Comparison of ENCODE assay signal across 9 cellular contexts in genomic region chr6:19851273-19852089, GRCh38. TPM values are rescaled to one million over a fixed set of nuclear protein-coding genes. Genes with fewer than 3 reads are reported as not detected.
DNase-seq lines count a peak whose midpoint lies in the region; ATAC-seq and TF ChIP-seq lines count a peak whose summit lies in the region.
"Had no signal": no experiment of that assay in that cellular context is flagged by ENCODE, and none has a peak within 500 bp of the region (broad histone marks: within the 10 kb centered on the region; RNA-seq: fewer than 3 reads in every experiment).

No MANE protein-coding gene starts in this region.

- no peak overlapping the region for H3K4me3 ChIP-seq in Caco-2 (ENCODE audit: low read depth, low read length)
- no peak overlapping the region for H3K4me3 ChIP-seq in astrocyte of the spinal cord (ENCODE audit: low read depth, low read length)
- H3K4me3 ChIP-seq in smooth muscle cell: peak overlapping the region; percentile 3

- no peak overlapping the region for H3K4me3 Mint-ChIP-seq in Caco-2 (ENCODE audit: unreplicated experiment)
- no peak overlapping the region for H3K4me3 Mint-ChIP-seq in activated T-cell treated with anti-CD3 and anti-CD28 coated beads, Interleukin-2, amount 50 U/mL, for 72 hours
- H3K4me3 Mint-ChIP-seq: natural killer cell treated with Interleukin-12 subunit alpha and Interleukin-12 subunit beta and Interleukin-15 and Interleukin-18, amount 100 ng/mL, for 72 hours had no signal

- in situ Hi-C loops in astrocyte of the spinal cord (cut with HindIII; ENCODE audit: low sequenced_read_pairs): no loop called here

- DNase-seq in Caco-2: peak; percentile 45 to 54
- peak; percentile 77 for DNase-seq in NCI-H2171 (lab: John Stamatoyannopoulos, UW)
- DNase-seq in astrocyte of the spinal cord (ENCODE audit: low read depth, low spot score): peak; percentile 79
- DNase-seq in hippocampal formation (lab: John Stamatoyannopoulos, UW): peak; percentile 22 to 72
- DNase-seq in smooth muscle cell (lab: John Stamatoyannopoulos, UW; ENCODE audit: unreplicated experiment): no peak
- DNase-seq in activated T-cell treated with anti-CD3 and anti-CD28 coated beads, Interleukin-2, amount 50 U/mL, for 72 hours: no peak

- intact Hi-C loops in Caco-2 (cut with micrococcal nuclease; ENCODE audit: unreplicated experiment): loop anchor here (1.0 to 10.0 kb wide), 6 partner anchors 39 to 827 kb away; no protein-coding TSS in a partner anchor

- H3K27ac Mint-ChIP-seq in Caco-2 (ENCODE audit: unreplicated experiment): no peak overlapping the region
- no peak overlapping the region for H3K27ac Mint-ChIP-seq in activated T-cell treated with anti-CD3 and anti-CD28 coated beads, Interleukin-2, amount 50 U/mL, for 72 hours
- H3K27ac Mint-ChIP-seq: natural killer cell treated with Interleukin-12 subunit alpha and Interleukin-12 subunit beta and Interleukin-15 and Interleukin-18, amount 100 ng/mL, for 72 hours had no signal

- no peaks in the 10 kb centered on the region for H4K20me1 ChIP-seq in smooth muscle cell (ENCODE audit: low read depth)

- H3K27me3 ChIP-seq in Caco-2 (replicated peaks; ENCODE audit: control insufficient read depth, insufficient read depth, low read length) (no peaks in the 10 kb centered on the region), smooth muscle cell (ENCODE audit: low read depth) (no peaks in the 10 kb centered on the region)

- CTCF ChIA-PET in Caco-2 (lab: Charles Lee): no interaction called here

- no peaks in the 10 kb centered on the region for H3K9me3 Mint-ChIP-seq in Caco-2 (ENCODE audit: unreplicated experiment)
- H3K9me3 Mint-ChIP-seq in activated T-cell treated with anti-CD3 and anti-CD28 coated beads, Interleukin-2, amount 50 U/mL, for 72 hours: no peaks in the 10 kb centered on the region
- H3K9me3 Mint-ChIP-seq: natural killer cell treated with Interleukin-12 subunit alpha and Interleukin-12 subunit beta and Interleukin-15 and Interleukin-18, amount 100 ng/mL, for 72 hours had no signal

- H3K4me1 ChIP-seq in Caco-2 (no peaks in the 10 kb centered on the region), smooth muscle cell (ENCODE audit: low read depth) (peaks cover 9% of the 10 kb centered on the region)

- no peaks in the 10 kb centered on the region for H3K36me3 ChIP-seq in Caco-2 (ENCODE audit: control insufficient read depth, insufficient read depth, low read length)
- H3K36me3 ChIP-seq in smooth muscle cell (ENCODE audit: low read depth): no peaks in the 10 kb centered on the region

- POLR2A ChIA-PET in Caco-2 (lab: Charles Lee): no interaction called here

- peaks cover 9% of the 10 kb centered on the region for H3K27me3 Mint-ChIP-seq in Caco-2 (ENCODE audit: insufficient read depth, unreplicated experiment)
- peaks cover 9% of the 10 kb centered on the region for H3K27me3 Mint-ChIP-seq in activated T-cell treated with anti-CD3 and anti-CD28 coated beads, Interleukin-2, amount 50 U/mL, for 72 hours (ENCODE audit: low read depth)

- no TSS peak for BruUV-seq in Caco-2 (replicated peaks; lab: Mats Ljungman, UMichigan)

- H3K9me3 ChIP-seq in Caco-2: no peaks in the 10 kb centered on the region
- H3K9me3 ChIP-seq in smooth muscle cell (replicated peaks; ENCODE audit: low read depth): no peaks in the 10 kb centered on the region

- no peaks in the 10 kb centered on the region for H3K79me2 ChIP-seq in smooth muscle cell (ENCODE audit: low read depth)

- H3F3A ChIP-seq in smooth muscle cell (ENCODE audit: low read depth): peaks cover 4% of the 10 kb centered on the region

- ATAC-seq in HG02642 (IDR thresholded peaks at IDR 0.05; ENCODE audit: poor library complexity, unreplicated experiment) (peak; percentile 63), GM18873 (IDR thresholded peaks at IDR 0.05; ENCODE audit: low FRiP score, unreplicated experiment) (no peak)
- no peak for ATAC-seq in activated T-cell treated with anti-CD3 and anti-CD28 coated beads, Interleukin-2, amount 50 U/mL, for 72 hours (replicated peaks in 1 of 2)

- peak overlapping the region; percentile 76 for H3K27ac ChIP-seq in smooth muscle cell (ENCODE audit: low read depth)

- H3K36me3 Mint-ChIP-seq in Caco-2 (ENCODE audit: insufficient read depth, unreplicated experiment): no peaks in the 10 kb centered on the region
- H3K36me3 Mint-ChIP-seq in activated T-cell treated with anti-CD3 and anti-CD28 coated beads, Interleukin-2, amount 50 U/mL, for 72 hours (ENCODE audit: insufficient read depth in 2 of 2): no peaks in the 10 kb centered on the region
- H3K36me3 Mint-ChIP-seq: natural killer cell treated with Interleukin-12 subunit alpha and Interleukin-12 subunit beta and Interleukin-15 and Interleukin-18, amount 100 ng/mL, for 72 hours had no signal

- peak overlapping the region; percentile 78 for H2AFZ ChIP-seq in smooth muscle cell (ENCODE audit: low read depth)

- peak; percentile 70 to 75 for TF ChIP-seq CTCF in Caco-2 (IDR thresholded peaks at IDR 0.05; ENCODE audit: insufficient read depth in 1 of 2, low read depth in 1 of 2, low read length in 1 of 2, severe bottlenecking in 1 of 2, unreplicated experiment in 1 of 2)
- TF ChIP-seq CTCF in astrocyte of the spinal cord (IDR thresholded peaks at IDR 0.05; ENCODE audit: low read depth, low read length): peak; percentile 94
- TF ChIP-seq CTCF in smooth muscle cell (IDR thresholded peaks at IDR 0.05; ENCODE audit: borderline replicate concordance, insufficient read depth, poor library complexity, severe bottlenecking): peak; percentile 85

- WGBS in smooth muscle cell (ENCODE audit: low lambda C conversion rate): 32% methylated on average over 10 of the region's 10 CpGs

- H3K4me2 ChIP-seq in smooth muscle cell: peak overlapping the region; percentile 77

- no peaks in the 10 kb centered on the region for H3K4me1 Mint-ChIP-seq in Caco-2 (ENCODE audit: low read depth, unreplicated experiment)
- no peaks in the 10 kb centered on the region for H3K4me1 Mint-ChIP-seq in activated T-cell treated with anti-CD3 and anti-CD28 coated beads, Interleukin-2, amount 50 U/mL, for 72 hours (ENCODE audit: low read depth)

- H3K9ac ChIP-seq in smooth muscle cell (ENCODE audit: low read depth): no peak overlapping the region

RNA-seq across cellular contexts. Expression of gene ID4, which starts 14.3 kb away (rescaled TPM):
- total RNA-seq in Caco-2 (2022) (not detected in 2 replicates), smooth muscle cell (123 and 147 TPM in 2 replicates)
- polyA plus RNA-seq in smooth muscle cell: 181 and 223 TPM in 2 replicates
- total RNA-seq in activated T-cell treated with anti-CD3 and anti-CD28 coated beads, Interleukin-2, amount 50 U/mL, for 72 hours: not detected
- total RNA-seq: natural killer cell treated with Interleukin-12 subunit alpha and Interleukin-12 subunit beta and Interleukin-15 and Interleukin-18, amount 100 ng/mL, for 72 hours had no signal

Comparison
In these comparisons a context has a peak if more than half of its experiments do, and no peak if none do; other contexts are left out.
1. DNase-seq: peak in Caco-2 (2 of 2), NCI-H2171 (single experiment), astrocyte of the spinal cord (single experiment) and hippocampal formation (2 of 2); none in smooth muscle cell (single experiment) and activated T-cell treated with anti-CD3 and anti-CD28 coated beads, Interleukin-2, amount 50 U/mL, for 72 hours (0 of 2).
2. RNA of gene ID4, which starts 14.3 kb away (total RNA-seq): 123 to 147 TPM in smooth muscle cell; not detected in Caco-2 and not detected in activated T-cell treated with anti-CD3 and anti-CD28 coated beads, Interleukin-2, amount 50 U/mL, for 72 hours; every median in the first group is over 100 times any median in the second.
3. Peak in every context shown above with its lines, with median percentiles within 50 percentile points of each other: CTCF ChIP-seq.